8 cellular contexts compared by ENCODE assay signal in the genomic region with DNA sequence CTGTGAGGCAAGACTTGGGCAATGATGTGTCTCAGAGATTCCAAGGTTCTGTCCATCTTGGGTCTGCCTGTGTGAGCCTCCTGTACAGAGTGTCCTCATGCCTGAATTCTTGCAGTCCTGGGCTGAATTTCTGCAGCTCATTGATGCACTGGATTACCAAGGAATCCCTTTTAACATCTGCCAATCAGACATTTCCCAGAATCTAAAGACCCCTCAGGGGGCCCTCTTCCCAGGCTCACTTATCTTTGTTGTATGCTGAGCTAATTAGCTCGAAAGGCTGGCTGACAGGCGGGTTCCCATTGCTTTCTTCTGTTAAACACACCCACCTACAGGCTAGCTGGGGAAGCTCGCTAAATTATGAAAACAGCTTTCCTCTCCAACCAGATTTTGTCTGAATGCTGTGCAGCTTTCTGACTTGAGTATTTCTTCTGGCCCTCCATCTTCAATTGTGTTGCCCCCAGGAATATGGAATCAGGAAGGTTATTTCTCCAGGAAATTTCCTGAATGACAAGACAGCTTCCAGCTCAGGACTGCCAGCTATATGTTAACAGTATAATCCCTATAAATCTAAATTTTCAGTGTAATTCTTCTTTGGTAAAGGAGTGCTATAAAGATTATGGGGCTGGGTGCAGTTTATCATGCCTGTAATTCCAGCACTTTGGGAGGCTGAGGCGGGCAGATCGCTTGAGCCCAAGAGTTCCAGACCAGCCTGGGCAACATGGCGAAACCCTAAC. TPM values are rescaled to one million over a fixed set of nuclear protein-coding genes. Genes with fewer than 3 reads are reported as not detected.
A peak's percentile ranks its signal among the peaks of the same experiment; 100 is the strongest.
DNase-seq lines count a peak whose midpoint lies in the region; ATAC-seq, FAIRE-seq and TF ChIP-seq lines count a peak whose summit lies in the region.

A gene (minus strand): TSS at position 91 of the 734 bp plus-strand sequence. CDS start 35 bp downstream, at position 56.

- 53 to 54% methylated on average over 6 of the region's 6 CpGs for WGBS in pancreas, 2 donors

- no peak within 1 kb of the TSS for H3K27ac Mint-ChIP-seq in activated CD4-positive, alpha-beta T cell treated with anti-CD3 and anti-CD28 coated beads, Interleukin-2, amount 10 ng/mL, durations not matched to agents 7 days and 5 days

- H3K27me3 ChIP-seq in pancreas: no peaks in the 10 kb centered on the region

- no peak within 1 kb of the TSS for H3K27ac ChIP-seq in pancreas

- H3K4me1 Mint-ChIP-seq in activated CD4-positive, alpha-beta T cell treated with anti-CD3 and anti-CD28 coated beads, Interleukin-2, amount 10 ng/mL, durations not matched to agents 7 days and 5 days: peaks cover 2% of the 10 kb centered on the region

- FAIRE-seq in GM18507 (lab: Jason Lieb, UNC) (peak; percentile 76), pancreas (lab: Jason Lieb, UNC) (no peak)

- H3K4me3 ChIP-seq in pancreas: no peak within 1 kb of the TSS

- H3K9me3 Mint-ChIP-seq in activated CD4-positive, alpha-beta T cell treated with anti-CD3 and anti-CD28 coated beads, Interleukin-2, amount 10 ng/mL, durations not matched to agents 7 days and 5 days: no peaks in the 10 kb centered on the region

- H3K4me3 Mint-ChIP-seq in activated CD4-positive, alpha-beta T cell treated with anti-CD3 and anti-CD28 coated beads, Interleukin-2, amount 10 ng/mL, durations not matched to agents 7 days and 5 days: no peak within 1 kb of the TSS

- DNase-seq in CD1c-positive myeloid dendritic cell (ENCODE audit: extremely low spot score) (peak; percentile 48), GM18507 (ENCODE audit: extremely low spot score, insufficient read length, low read depth) (no peak), NCI-H2029 (lab: John Stamatoyannopoulos, UW) (peak; percentile 12), glomerular visceral epithelial cell (ENCODE audit: extremely low spot score) (peak; percentile 56), pancreas (no peak)
- DNase-seq in activated CD4-positive, alpha-beta T cell treated with anti-CD3 and anti-CD28 coated beads, Interleukin-2, amount 10 ng/mL, durations not matched to agents 7 days and 5 days: peak; percentile 57

- no peaks in the 10 kb centered on the region for H3K36me3 ChIP-seq in pancreas

- CTCF ChIA-PET in activated CD4-positive, alpha-beta T cell treated with anti-CD3 and anti-CD28 coated beads, Interleukin-2, amount 10 ng/mL, durations not matched to agents 7 days and 5 days (lab: Charles Lee): interaction anchor here (0.6 to 2.0 kb wide), 12 partner anchors 9 to 1425 kb away, joined by 3 to 11 read pairs (median 3); a partner anchor contains a TSS

- ATAC-seq in HG02938 (IDR thresholded peaks at IDR 0.05; ENCODE audit: unreplicated experiment) (peak; percentile 67), pancreas (peak in 3 of 4 donors; percentile 44 to 70 (median 66))
- no peak for ATAC-seq in activated CD4-positive, CD25-positive, alpha-beta regulatory T cell treated with anti-CD3 and anti-CD28 coated beads, Interleukin-2, amount 50 U/mL, for 24 hours

- no peak for TF ChIP-seq CTCF in pancreas (IDR thresholded peaks at IDR 0.05)

- POLR2A ChIA-PET in activated CD4-positive, alpha-beta T cell treated with anti-CD3 and anti-CD28 coated beads, Interleukin-2, amount 10 ng/mL, durations not matched to agents 7 days and 5 days (lab: Charles Lee): no interaction called here

- H3K9me3 ChIP-seq in pancreas: no peaks in the 10 kb centered on the region

- H3K4me1 ChIP-seq in pancreas: no peaks in the 10 kb centered on the region

- H3K36me3 Mint-ChIP-seq in activated CD4-positive, alpha-beta T cell treated with anti-CD3 and anti-CD28 coated beads, Interleukin-2, amount 10 ng/mL, durations not matched to agents 7 days and 5 days (ENCODE audit: low read depth): no peaks in the 10 kb centered on the region

- peaks cover 20% of the 10 kb centered on the region for H3K27me3 Mint-ChIP-seq in activated CD4-positive, alpha-beta T cell treated with anti-CD3 and anti-CD28 coated beads, Interleukin-2, amount 10 ng/mL, durations not matched to agents 7 days and 5 days

- intact Hi-C loops in pancreas (cut with DNase I): no loop called here

RNA-seq across cellular contexts. Expression of the gene that starts here (rescaled TPM):
- total RNA-seq in activated CD4-positive, alpha-beta T cell treated with anti-CD3 and anti-CD28 coated beads, Interleukin-2, amount 10 ng/mL, durations not matched to agents 7 days and 5 days: not detected
- total RNA-seq in pancreas: under 1 TPM in 1 of 6 donors, not detected in 5; 0.08 TPM
- under 1 TPM in 1 of 2 donors, not detected in 1; 0.12 TPM for polyA plus RNA-seq in pancreas

Comparison
In these comparisons a context has a peak if more than half of its experiments do, and no peak if none do; other contexts are left out.
1. Peak in DNase-seq in activated CD4-positive, alpha-beta T cell treated with anti-CD3 and anti-CD28 coated beads, Interleukin-2, amount 10 ng/mL, durations not matched to agents 7 days and 5 days; RNA of the gene not detected or under 1 TPM.
2. Peak in ATAC-seq in pancreas; RNA of the gene not detected or under 1 TPM.
3. DNase-seq: peak in CD1c-positive myeloid dendritic cell (single experiment), NCI-H2029 (single experiment) and glomerular visceral epithelial cell (single experiment); none in GM18507 (single experiment) and pancreas (0 of 6).